In the genomic region with DNA sequence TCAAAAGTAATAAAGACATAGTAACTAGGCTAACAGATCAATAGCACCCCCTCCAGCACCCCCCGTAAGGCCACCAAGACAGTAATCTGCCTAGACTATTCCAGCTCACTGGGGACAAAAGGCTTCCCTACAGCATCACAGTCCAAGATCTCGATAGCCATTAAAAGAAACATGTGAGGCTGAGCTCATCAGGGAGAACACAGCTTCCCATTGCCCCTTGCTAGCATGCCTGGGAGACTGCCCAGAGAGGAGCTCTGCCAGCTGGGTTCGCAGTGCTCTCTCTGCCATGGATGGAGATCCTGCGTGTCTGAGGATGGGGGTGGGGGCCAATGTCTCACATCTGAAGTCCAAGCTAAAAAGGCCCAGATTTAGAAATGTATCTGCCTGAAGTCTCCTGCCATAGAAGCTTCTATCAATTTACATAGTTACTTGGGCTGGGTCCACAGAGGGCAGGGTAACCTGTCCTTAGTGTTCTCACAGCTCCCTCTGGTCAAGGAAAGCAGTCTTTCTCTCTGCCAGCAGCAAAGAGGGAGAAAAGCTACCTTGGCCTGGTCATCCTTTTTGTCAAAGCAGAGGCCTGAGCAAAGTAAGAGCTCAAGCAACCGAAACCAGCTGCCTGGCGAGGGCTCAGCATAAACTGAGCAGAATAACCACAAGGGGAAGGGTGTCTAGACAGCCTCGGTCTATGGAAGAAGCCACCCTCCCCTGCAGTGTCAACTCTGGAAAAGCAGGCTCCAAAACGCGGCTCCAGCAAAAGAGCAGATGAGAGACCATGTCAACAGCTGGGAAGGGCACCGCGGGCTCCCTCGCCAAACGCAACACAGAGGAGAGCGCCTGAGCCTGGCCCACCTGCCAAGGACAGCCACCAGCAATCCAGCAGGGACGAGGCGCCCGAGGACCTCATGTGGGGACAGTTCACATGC, we compare ENCODE assay signal across 7 cellular contexts. TPM values are rescaled to one million over a fixed set of nuclear protein-coding genes. Genes with fewer than 3 reads are reported as not detected.
DNase-seq lines count a peak whose midpoint lies in the region; ATAC-seq and TF ChIP-seq lines count a peak whose summit lies in the region.

No MANE protein-coding gene starts in this region.

- peaks cover 93% of the 10 kb centered on the region for H3K4me1 ChIP-seq in HUES48 (ENCODE audit: control insufficient read depth, insufficient read depth, low read length)
- H3K4me1 ChIP-seq in spleen, result peaks cover 10 to 56% (median 29%) of the 10 kb centered on the region in 6 donors

- no peaks in the 10 kb centered on the region for H3K27me3 ChIP-seq in HUES48 (ENCODE audit: control insufficient read depth, insufficient read depth, low read length)
- H3K27me3 ChIP-seq in spleen (replicated peaks in 1 of 7), result no peaks in the 10 kb centered on the region

- no peaks in the 10 kb centered on the region for H3K36me3 ChIP-seq in HUES48 (ENCODE audit: control insufficient read depth, insufficient read depth, low read length)
- no peaks in the 10 kb centered on the region for H3K36me3 ChIP-seq in spleen

- 70 to 89% (median 73%) methylated on average over 14 to 17 of the region's 17 CpGs for WGBS in spleen, 5 donors

- intact Hi-C loops in spleen (cut with DNase I; ENCODE audit: low total_unique reads), result no loop called here

- DNase-seq in cardiac fibroblast (ENCODE audit: low read depth in 2 of 2) (peak; percentile 44 to 59), medulla oblongata (ENCODE audit: extremely low spot score) (peak; percentile 99), ureter (ENCODE audit: low spot score) (peak; percentile 85), spleen (no peak)

- H3K9ac ChIP-seq in HUES48 (ENCODE audit: low read depth, low read length), result 0 out of 2 replicates have a peak overlapping the region, but pooled peaks have one; percentile 3

- peak overlapping the region; percentile 29 for H3K27ac ChIP-seq in HUES48 (ENCODE audit: low read depth, low read length)
- peak overlapping the region in 1 of 8 donors; percentile 26 for H3K27ac ChIP-seq in spleen

- H3K4me3 ChIP-seq in HUES48 (ENCODE audit: low read depth, low read length) (no peak overlapping the region), cardiac fibroblast (replicated peaks in 1 of 2; ENCODE audit: low read depth in 2 of 2, low read length in 2 of 2) (no peak overlapping the region), spleen (no peak overlapping the region)

- no peak for TF ChIP-seq POLR2A in spleen (IDR thresholded peaks at IDR 0.05)

- TF ChIP-seq CTCF in cardiac fibroblast (IDR thresholded peaks at IDR 0.05; ENCODE audit: low read depth, low read length) (no peak), spleen (IDR thresholded peaks at IDR 0.05 in 8 of 11, conservative IDR thresholded peaks at IDR 0.05 in 3 of 11) (no peak)

- H3K9me3 ChIP-seq in HUES48 (ENCODE audit: control insufficient read depth, insufficient read depth, low read length) (no peaks in the 10 kb centered on the region), spleen (peaks cover 0 to 11% (median 0%) of the 10 kb centered on the region in 8 donors)

- ATAC-seq in GM18867 (IDR thresholded peaks at IDR 0.05; ENCODE audit: unreplicated experiment) (peak; percentile 52), GM19467 (IDR thresholded peaks at IDR 0.05; ENCODE audit: unreplicated experiment) (no peak)

RNA-seq across cellular contexts. Expression of a gene that starts 17.6 kb away (rescaled TPM):
- 15.8 TPM for total RNA-seq in ureter
- 10 to 100 TPM; 10.6 to 19.7 (median 12.4) TPM for total RNA-seq in spleen
- polyA plus RNA-seq in spleen, result 10 to 100 TPM in 1 of 3 donors, 1 to 10 TPM in 2; 5.9 to 10.6 (median 8.6) TPM
